30 cellular contexts compared by ENCODE assay signal in the genomic region with DNA sequence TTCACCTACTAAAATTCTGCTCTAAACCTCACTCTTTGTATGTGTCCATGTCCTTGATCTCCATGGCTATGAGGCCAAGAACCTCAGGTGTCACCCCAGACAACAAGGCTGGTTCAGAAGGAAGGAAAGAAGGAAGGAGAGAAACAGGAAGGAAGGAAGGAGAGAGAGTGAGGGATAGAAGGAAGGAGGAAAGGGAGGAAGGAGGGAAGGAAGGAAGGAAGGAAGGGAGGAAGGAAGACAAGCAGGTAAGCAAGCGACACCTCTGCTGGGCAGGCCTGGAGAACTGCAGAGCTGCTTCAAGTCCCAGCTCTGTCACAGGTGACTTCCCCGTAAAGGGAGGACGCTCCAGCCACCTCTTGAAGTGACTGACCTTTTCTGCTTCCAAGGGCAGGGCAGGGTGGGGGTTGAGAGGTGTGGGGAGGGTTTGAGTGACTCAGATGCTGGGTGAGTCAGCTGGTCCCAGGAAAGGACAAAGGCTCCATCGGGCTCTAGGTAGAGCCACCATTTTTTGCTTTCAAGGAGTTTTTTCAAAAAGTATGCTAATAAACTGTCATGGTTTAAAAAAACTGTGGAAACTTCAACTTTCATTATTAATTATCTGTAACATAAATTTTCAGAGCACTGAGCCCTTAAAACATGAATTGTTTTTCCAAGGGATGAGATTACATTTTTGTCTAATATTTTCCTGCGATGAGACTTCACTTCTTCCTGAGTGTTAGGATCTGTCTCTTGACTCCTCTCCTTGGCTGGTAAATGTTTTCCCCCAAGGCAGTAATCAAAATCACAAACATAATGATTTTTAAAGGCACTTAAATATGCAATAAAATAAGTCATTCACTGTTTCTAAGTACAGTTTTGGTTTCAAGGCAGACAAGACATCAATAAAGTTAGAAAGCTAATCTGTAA.
"Had no signal": no experiment of that assay in that cellular context is flagged by ENCODE, and none has a peak within 500 bp of the region (broad histone marks: within the 10 kb centered on the region; RNA-seq: fewer than 3 reads in every experiment).

No MANE protein-coding gene starts in this region.

- H3K4me1 Mint-ChIP-seq: activated naive CD4-positive, alpha-beta T cell treated with anti-CD3 and anti-CD28 coated beads, Interleukin-2, amount 10 ng/mL, durations not matched to agents 7 days and 5 days; activated naive CD8-positive, alpha-beta T cell treated with anti-CD3 and anti-CD28 coated beads, Interleukin-2, amount 10 ng/mL, durations not matched to agents 7 days and 5 days; naive thymus-derived CD4-positive, alpha-beta T cell; neural progenitor cell; stimulated activated naive B cell treated with anti-CD40 and anti-IgM and Interleukin-4, amounts not matched to agents 10 μg/mL and 1 μg/mL and 100 μg/mL, for 72 hours; T-helper 17 cell had no signal

- H3K36me3 Mint-ChIP-seq: activated naive CD4-positive, alpha-beta T cell treated with anti-CD3 and anti-CD28 coated beads, Interleukin-2, amount 10 ng/mL, durations not matched to agents 7 days and 5 days; activated naive CD8-positive, alpha-beta T cell treated with anti-CD3 and anti-CD28 coated beads, Interleukin-2, amount 10 ng/mL, durations not matched to agents 7 days and 5 days; brain; naive thymus-derived CD4-positive, alpha-beta T cell; neural progenitor cell; stimulated activated naive B cell treated with anti-CD40 and anti-IgM and Interleukin-4, amounts not matched to agents 10 μg/mL and 1 μg/mL and 100 μg/mL, for 72 hours had no signal

- H3K27ac Mint-ChIP-seq: activated naive CD4-positive, alpha-beta T cell treated with anti-CD3 and anti-CD28 coated beads, Interleukin-2, amount 10 ng/mL, durations not matched to agents 7 days and 5 days; activated naive CD8-positive, alpha-beta T cell treated with anti-CD3 and anti-CD28 coated beads, Interleukin-2, amount 10 ng/mL, durations not matched to agents 7 days and 5 days; activated T-helper 1 cell treated with anti-CD3 and anti-CD28 coated beads, Interleukin-12 subunit alpha, Interleukin-12 subunit beta, Interleukin-2, Interleukin-4 antibody, amounts not matched to agents 30 ng/mL and 10 ng/mL and 1 ng/mL, durations not matched to agents 14 hours and 24 hours and 36 hours; brain; effector memory CD8-positive, alpha-beta T cell; naive thymus-derived CD4-positive, alpha-beta T cell; neural progenitor cell; stimulated activated naive B cell treated with anti-CD40 and anti-IgM and Interleukin-4, amounts not matched to agents 10 μg/mL and 1 μg/mL and 100 μg/mL, for 72 hours; T-helper 17 cell had no signal

- H3K4me3 Mint-ChIP-seq: activated naive CD4-positive, alpha-beta T cell treated with anti-CD3 and anti-CD28 coated beads, Interleukin-2, amount 10 ng/mL, durations not matched to agents 7 days and 5 days; activated naive CD8-positive, alpha-beta T cell treated with anti-CD3 and anti-CD28 coated beads, Interleukin-2, amount 10 ng/mL, durations not matched to agents 7 days and 5 days; activated T-helper 1 cell treated with anti-CD3 and anti-CD28 coated beads, Interleukin-12 subunit alpha, Interleukin-12 subunit beta, Interleukin-2, Interleukin-4 antibody, amounts not matched to agents 30 ng/mL and 10 ng/mL and 1 ng/mL, durations not matched to agents 14 hours and 24 hours and 36 hours; brain; effector memory CD8-positive, alpha-beta T cell; neural progenitor cell; stimulated activated naive B cell treated with anti-CD40 and anti-IgM and Interleukin-4, amounts not matched to agents 10 μg/mL and 1 μg/mL and 100 μg/mL, for 72 hours; T-helper 17 cell had no signal

- DNase-seq: activated CD4-positive, alpha-beta T cell treated with anti-CD3 and anti-CD28 coated beads for 48 hours; activated CD4-positive, alpha-beta T cell treated with anti-CD3 and anti-CD28 coated beads, Interleukin-2, amount 50 U/mL, for 48 hours; activated CD8-positive, alpha-beta memory T cell treated with anti-CD3 and anti-CD28 coated beads for 24 hours; activated effector memory CD4-positive, alpha-beta T cell treated with anti-CD3 and anti-CD28 coated beads, Interleukin-2, amount 50 U/mL, for 16 hours; activated naive CD4-positive, alpha-beta T cell treated with anti-CD3 and anti-CD28 coated beads, Interleukin-2, amount 10 ng/mL, durations not matched to agents 7 days and 5 days; activated naive CD8-positive, alpha-beta T cell treated with anti-CD3 and anti-CD28 coated beads, Interleukin-2, amount 10 ng/mL, durations not matched to agents 7 days and 5 days; cortex of kidney; effector memory CD8-positive, alpha-beta T cell; foreskin fibroblast; heart right ventricle; left cardiac atrium; mammary epithelial cell; midbrain; naive thymus-derived CD4-positive, alpha-beta T cell; occipital lobe; psoas muscle; sigmoid colon; stimulated activated CD4-positive, alpha-beta T cell treated with anti-CD3 and anti-CD28 coated beads, Interleukin-15, amount 100 ng/mL, for 24 hours; stimulated activated CD4-positive, alpha-beta T cell treated with anti-CD3 and anti-CD28 coated beads, Interleukin-2, amount 100 ng/mL, for 24 hours; stimulated activated naive B cell treated with anti-CD40 and anti-IgM and Interleukin-4, amounts not matched to agents 10 μg/mL and 1 μg/mL and 100 μg/mL, for 72 hours; stomach; T-helper 17 cell; T1000; tibial artery; upper lobe of right lung; WERI-Rb-1 had no signal

- ATAC-seq: activated CD4-positive, CD25-positive, alpha-beta regulatory T cell treated with anti-CD3 and anti-CD28 coated beads, Interleukin-2, amount 50 U/mL, for 24 hours; effector memory CD8-positive, alpha-beta T cell; heart right ventricle; left cardiac atrium; naive thymus-derived CD4-positive, alpha-beta T cell; psoas muscle; stimulated activated naive B cell treated with anti-CD40 and anti-IgM and Interleukin-4, amounts not matched to agents 10 μg/mL and 1 μg/mL and 100 μg/mL, for 72 hours; T-helper 17 cell; upper lobe of right lung had no signal

- H3K27me3 Mint-ChIP-seq: activated naive CD4-positive, alpha-beta T cell treated with anti-CD3 and anti-CD28 coated beads, Interleukin-2, amount 10 ng/mL, durations not matched to agents 7 days and 5 days; effector memory CD8-positive, alpha-beta T cell; T-helper 17 cell had no signal

- H3K9me3 Mint-ChIP-seq: activated naive CD4-positive, alpha-beta T cell treated with anti-CD3 and anti-CD28 coated beads, Interleukin-2, amount 10 ng/mL, durations not matched to agents 7 days and 5 days; activated naive CD8-positive, alpha-beta T cell treated with anti-CD3 and anti-CD28 coated beads, Interleukin-2, amount 10 ng/mL, durations not matched to agents 7 days and 5 days; activated T-helper 1 cell treated with anti-CD3 and anti-CD28 coated beads, Interleukin-12 subunit alpha, Interleukin-12 subunit beta, Interleukin-2, Interleukin-4 antibody, amounts not matched to agents 30 ng/mL and 10 ng/mL and 1 ng/mL, durations not matched to agents 14 hours and 24 hours and 36 hours; neural progenitor cell had no signal
